ENCODE assay signal across 1 cellular context in genomic region chr17:17904171-17905035, GRCh38.
A peak's percentile ranks its signal among the peaks of the same experiment; 100 is the strongest.
TF ChIP-seq lines count a peak whose summit lies in the region.

No MANE protein-coding gene starts in this region.

TF ChIP-seq in HepG2, 621 proteins besides CTCF, POLR2A, EP300 and RAD21 (continued from another document):
- 0 out of 2 replicates have a peak, but pooled peaks have one; percentile 57 for TF ChIP-seq HIC2 (CRISPR knock-in tag; IDR thresholded peaks at IDR 0.05; ENCODE audit: low read depth)
- TF ChIP-seq ZNF577 (CRISPR knock-in tag; IDR thresholded peaks at IDR 0.05; ENCODE audit: borderline replicate concordance, low read depth), result no peak
- no peak for TF ChIP-seq CHD4 (IDR thresholded peaks at IDR 0.05; ENCODE audit: borderline replicate concordance, low read length)
- 0 out of 2 replicates have a peak, but pooled peaks have one; percentile 18 for TF ChIP-seq NCOR1 (IDR thresholded peaks at IDR 0.05; ENCODE audit: borderline replicate concordance, low read length)
- no peak for TF ChIP-seq FOXA1 (IDR thresholded peaks at IDR 0.05)
- no peak for TF ChIP-seq FOXA1 (CRISPR knock-in tag; IDR thresholded peaks at IDR 0.05)
- no peak for TF ChIP-seq SP140L (CRISPR knock-in tag; IDR thresholded peaks at IDR 0.05; ENCODE audit: borderline replicate concordance)
- no peak for TF ChIP-seq DMAP1 (CRISPR knock-in tag; IDR thresholded peaks at IDR 0.05)
- TF ChIP-seq PPARG (CRISPR knock-in tag; conservative IDR thresholded peaks at IDR 0.05), result peak; percentile 71
- TF ChIP-seq POLR2G (IDR thresholded peaks at IDR 0.05; ENCODE audit: low read depth, low read length), result no peak
- peak; percentile 84 for TF ChIP-seq BCL6 (CRISPR knock-in tag; IDR thresholded peaks at IDR 0.05)
- no peak for TF ChIP-seq RBM22 (optimal IDR thresholded peaks at IDR 0.05; ENCODE audit: low read length)
- peak; percentile 34 for TF ChIP-seq TBL1XR1 (IDR thresholded peaks at IDR 0.05; ENCODE audit: borderline replicate concordance, low read length, partially characterized antibody)
- no peak for TF ChIP-seq ZNF263 (CRISPR knock-in tag; IDR thresholded peaks at IDR 0.05)
- no peak for TF ChIP-seq MIXL1 (CRISPR knock-in tag; IDR thresholded peaks at IDR 0.05)
- TF ChIP-seq, protein P1, sequence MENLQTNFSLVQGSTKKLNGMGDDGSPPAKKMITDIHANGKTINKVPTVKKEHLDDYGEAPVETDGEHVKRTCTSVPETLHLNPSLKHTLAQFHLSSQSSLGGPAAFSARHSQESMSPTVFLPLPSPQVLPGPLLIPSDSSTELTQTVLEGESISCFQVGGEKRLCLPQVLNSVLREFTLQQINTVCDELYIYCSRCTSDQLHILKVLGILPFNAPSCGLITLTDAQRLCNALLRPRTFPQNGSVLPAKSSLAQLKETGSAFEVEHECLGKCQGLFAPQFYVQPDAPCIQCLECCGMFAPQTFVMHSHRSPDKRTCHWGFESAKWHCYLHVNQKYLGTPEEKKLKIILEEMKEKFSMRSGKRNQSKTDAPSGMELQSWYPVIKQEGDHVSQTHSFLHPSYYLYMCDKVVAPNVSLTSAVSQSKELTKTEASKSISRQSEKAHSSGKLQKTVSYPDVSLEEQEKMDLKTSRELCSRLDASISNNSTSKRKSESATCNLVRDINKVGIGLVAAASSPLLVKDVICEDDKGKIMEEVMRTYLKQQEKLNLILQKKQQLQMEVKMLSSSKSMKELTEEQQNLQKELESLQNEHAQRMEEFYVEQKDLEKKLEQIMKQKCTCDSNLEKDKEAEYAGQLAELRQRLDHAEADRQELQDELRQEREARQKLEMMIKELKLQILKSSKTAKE (CRISPR knock-in tag; IDR thresholded peaks at IDR 0.05; ENCODE audit: borderline replicate concordance), result peak; percentile 55; the same call in 1 of the 2 replicates
- peak; percentile 79 for TF ChIP-seq SKI (IDR thresholded peaks at IDR 0.05; ENCODE audit: partially characterized antibody)
- TF ChIP-seq ZNF234 (CRISPR knock-in tag; conservative IDR thresholded peaks at IDR 0.05), result no peak
- TF ChIP-seq HNF4A (CRISPR knock-in tag; IDR thresholded peaks at IDR 0.05), result peak; percentile 47; the same call in 1 of the 2 replicates
- TF ChIP-seq NR2F6 (IDR thresholded peaks at IDR 0.05), result no peak
- TF ChIP-seq NR2F6 (CRISPR knock-in tag; IDR thresholded peaks at IDR 0.05), result 0 out of 2 replicates have a peak, but pooled peaks have one; percentile 28
- peak; percentile 74 for TF ChIP-seq RXRA (CRISPR knock-in tag; IDR thresholded peaks at IDR 0.05)
- TF ChIP-seq ARNT2 (CRISPR knock-in tag; IDR thresholded peaks at IDR 0.05; ENCODE audit: low read depth), result no peak
